10 cellular contexts compared by ENCODE assay signal in the genomic region with DNA sequence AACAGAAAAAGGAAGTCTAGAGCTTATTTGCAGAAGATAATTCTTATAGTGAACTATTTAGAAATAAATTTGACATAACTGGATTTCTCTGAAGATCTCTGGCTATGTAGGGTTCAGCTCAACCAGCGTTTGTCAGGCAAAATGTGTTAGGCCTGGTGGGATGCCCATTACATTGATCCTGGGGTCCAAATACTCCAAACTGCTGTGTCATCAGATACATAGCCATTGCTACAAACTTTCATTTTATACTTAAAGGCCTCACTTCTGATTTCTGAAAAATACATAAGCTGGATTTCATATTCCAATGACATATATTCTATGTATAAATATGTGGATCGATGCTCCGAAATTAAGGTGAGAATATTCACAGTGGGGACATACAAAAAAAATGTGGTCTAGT.
"Had no signal": no experiment of that assay in that cellular context is flagged by ENCODE, and none has a peak within 500 bp of the region (broad histone marks: within the 10 kb centered on the region; RNA-seq: fewer than 3 reads in every experiment).

No MANE protein-coding gene starts in this region.

- H3K4me2 ChIP-seq: GM23338 had no signal

- H3K4me3 ChIP-seq: GM23248, GM23338, HAP-1 had no signal

- ATAC-seq: GM23338, HCT116 had no signal

- H3K36me3 ChIP-seq: HAP-1 had no signal

- H2AFZ ChIP-seq: GM23248, GM23338 had no signal

- H3K9ac ChIP-seq: GM23248 had no signal

- H3K9me3 ChIP-seq: HAP-1 had no signal

- FAIRE-seq: H1, H54 had no signal

- H3K27ac ChIP-seq: GM23248 had no signal

- DNase-seq: GM23248, GOT3, H9, HCEC 1CT, HFFc6 had no signal
